In genomic region chr2:46776687-46777327, GRCh38 we compare ENCODE assay signal across 8 cellular contexts.
A peak's percentile ranks its signal among the peaks of the same experiment; 100 is the strongest.
DNase-seq lines count a peak whose midpoint lies in the region; ATAC-seq and TF ChIP-seq lines count a peak whose summit lies in the region.

No MANE protein-coding gene starts in this region.

- H3K4me3 ChIP-seq in AG10803 (ENCODE audit: low read length) (no peak overlapping the region), gastrocnemius medialis (no peak overlapping the region)

- ATAC-seq in activated T-cell treated with anti-CD3 and anti-CD28 coated beads, Interleukin-2, amount 50 U/mL, for 72 hours (replicated peaks in 1 of 2), result peak; percentile 58 to 63
- ATAC-seq in gastrocnemius medialis (no peak), GM21526 (IDR thresholded peaks at IDR 0.05; ENCODE audit: low FRiP score, unreplicated experiment) (no peak), HG02623 (IDR thresholded peaks at IDR 0.05; ENCODE audit: unreplicated experiment) (no peak)

- no peaks in the 10 kb centered on the region for H3K36me3 ChIP-seq in gastrocnemius medialis

- H3K27ac Mint-ChIP-seq in activated T-cell treated with anti-CD3 and anti-CD28 coated beads, Interleukin-2, amount 50 U/mL, for 72 hours, result no peak overlapping the region

- H3K9me3 ChIP-seq in gastrocnemius medialis, result no peaks in the 10 kb centered on the region

- in situ Hi-C loops in gastrocnemius medialis (cut with MboI; ENCODE audit: low sequenced_read_pairs in 4 of 4), result no loop called here

- H3K27ac ChIP-seq in gastrocnemius medialis, result no peak overlapping the region

- no peaks in the 10 kb centered on the region for H3K9me3 Mint-ChIP-seq in activated T-cell treated with anti-CD3 and anti-CD28 coated beads, Interleukin-2, amount 50 U/mL, for 72 hours

- H3K4me3 Mint-ChIP-seq in activated T-cell treated with anti-CD3 and anti-CD28 coated beads, Interleukin-2, amount 50 U/mL, for 72 hours, result no peak overlapping the region

- H3K4me1 ChIP-seq in gastrocnemius medialis, result peaks cover 18 to 28% of the 10 kb centered on the region in 2 donors

- no peaks in the 10 kb centered on the region for H3K27me3 Mint-ChIP-seq in activated T-cell treated with anti-CD3 and anti-CD28 coated beads, Interleukin-2, amount 50 U/mL, for 72 hours (ENCODE audit: low read depth)

- TF ChIP-seq POLR2A in gastrocnemius medialis (IDR thresholded peaks at IDR 0.05), result no peak

- no peaks in the 10 kb centered on the region for H3K27me3 ChIP-seq in gastrocnemius medialis

- DNase-seq in AG10803 (ENCODE audit: low read depth), result peak; percentile 69
- peak; percentile 43 for DNase-seq in GM19240 (ENCODE audit: insufficient read length, low spot score)
- peak; percentile 9 to 69 for DNase-seq in NOMO-1 (lab: John Stamatoyannopoulos, UW; ENCODE audit: unreplicated experiment in 2 of 2)
- DNase-seq in activated T-cell treated with anti-CD3 and anti-CD28 coated beads, Interleukin-2, amount 50 U/mL, for 72 hours, result peak; percentile 62 to 64
- DNase-seq in globus pallidus (ENCODE audit: low spot score), result peak; percentile 35
- no peak for DNase-seq in gastrocnemius medialis

- TF ChIP-seq CTCF in AG10803 (conservative IDR thresholded peaks at IDR 0.05; ENCODE audit: low read length) (peak; percentile 74), gastrocnemius medialis (IDR thresholded peaks at IDR 0.05 in 4 of 5, conservative IDR thresholded peaks at IDR 0.05 in 1 of 5) (peak; percentile 9 to 59 (median 35))

- no peaks in the 10 kb centered on the region for H3K36me3 Mint-ChIP-seq in activated T-cell treated with anti-CD3 and anti-CD28 coated beads, Interleukin-2, amount 50 U/mL, for 72 hours (ENCODE audit: insufficient read depth in 2 of 2)

- intact Hi-C loops in gastrocnemius medialis (cut with DNase I; ENCODE audit: low total_unique reads), result no loop called here

- no peaks in the 10 kb centered on the region for H3K4me1 Mint-ChIP-seq in activated T-cell treated with anti-CD3 and anti-CD28 coated beads, Interleukin-2, amount 50 U/mL, for 72 hours (ENCODE audit: low read depth)

Comparison
In these comparisons a context has a peak if more than half of its experiments do, and no peak if none do; other contexts are left out.
1. DNase-seq: peak in AG10803 (single experiment), GM19240 (single experiment), NOMO-1 (2 of 2), activated T-cell treated with anti-CD3 and anti-CD28 coated beads, Interleukin-2, amount 50 U/mL, for 72 hours (2 of 2) and globus pallidus (single experiment); none in gastrocnemius medialis (0 of 2).
2. ATAC-seq: peak in activated T-cell treated with anti-CD3 and anti-CD28 coated beads, Interleukin-2, amount 50 U/mL, for 72 hours (2 of 2); none in gastrocnemius medialis (0 of 2), GM21526 (single experiment) and HG02623 (single experiment).